In genomic region chr6:139533573-139534471, GRCh38 we compare ENCODE assay signal across 8 cellular contexts.
A peak's percentile ranks its signal among the peaks of the same experiment; 100 is the strongest.
DNase-seq lines count a peak whose midpoint lies in the region; ATAC-seq lines count a peak whose summit lies in the region.

No MANE protein-coding gene starts in this region.

- H3K4ac ChIP-seq in neuronal stem cell (ENCODE audit: low read length), result no peak overlapping the region

- no peak overlapping the region for H4K8ac ChIP-seq in neuronal stem cell (ENCODE audit: low read depth, low read length)

- peak overlapping the region; percentile 49 for H2AFZ ChIP-seq in neuronal stem cell (ENCODE audit: low read length)

- no peak for ATAC-seq in HG02588 (IDR thresholded peaks at IDR 0.05; ENCODE audit: unreplicated experiment)
- no peak for ATAC-seq in GM19397 (IDR thresholded peaks at IDR 0.05; ENCODE audit: unreplicated experiment)
- ATAC-seq in GM21526 (IDR thresholded peaks at IDR 0.05; ENCODE audit: low FRiP score, unreplicated experiment), result no peak

- H3K9me3 ChIP-seq in effector memory CD4-positive, alpha-beta T cell (ENCODE audit: control insufficient read depth, low read length), result no peaks in the 10 kb centered on the region
- H3K9me3 ChIP-seq in neuronal stem cell (replicated peaks in 1 of 2; ENCODE audit: control insufficient read depth in 2 of 2, insufficient read depth in 1 of 2, low read depth in 1 of 2, low read length in 2 of 2), result no peaks in the 10 kb centered on the region

- no peak overlapping the region for H3K18ac ChIP-seq in neuronal stem cell (ENCODE audit: low read length)

- WGBS in neuronal stem cell (ENCODE audit: extremely low coverage in 2 of 2, insufficient read length in 2 of 2, insufficient replicate concordance in 1 of 2), 2 donors, result no CpG with 5 or more reads among the region's 11 CpGs

- H3K36me3 ChIP-seq in effector memory CD4-positive, alpha-beta T cell (ENCODE audit: control insufficient read depth, insufficient read depth, low read length), result no peaks in the 10 kb centered on the region
- no peaks in the 10 kb centered on the region for H3K36me3 ChIP-seq in neuronal stem cell (replicated peaks in 1 of 2; ENCODE audit: control insufficient read depth in 2 of 2, insufficient read depth in 2 of 2, low read length in 2 of 2)

- H3K27me3 ChIP-seq in effector memory CD4-positive, alpha-beta T cell (replicated peaks; ENCODE audit: control insufficient read depth, insufficient read depth, low read length, poor library complexity, severe bottlenecking), result no peaks in the 10 kb centered on the region
- no peaks in the 10 kb centered on the region for H3K27me3 ChIP-seq in neuronal stem cell (ENCODE audit: control insufficient read depth in 3 of 3, insufficient read depth in 3 of 3, low read depth in 1 of 3, low read length in 3 of 3)

- H4K91ac ChIP-seq in neuronal stem cell (ENCODE audit: low read depth, low read length, poor library complexity), result peak overlapping the region; percentile 6

- H2BK120ac ChIP-seq in neuronal stem cell (ENCODE audit: low read depth, low read length), result no peak overlapping the region

- H3K14ac ChIP-seq in neuronal stem cell (ENCODE audit: low read length), result no peak overlapping the region

- H3K23ac ChIP-seq in neuronal stem cell (ENCODE audit: low read depth, low read length, poor library complexity), result no peak overlapping the region

- no peak overlapping the region for H3K9ac ChIP-seq in neuronal stem cell (ENCODE audit: low read depth, low read length, poor library complexity)

- DNase-seq in GF-D8 (lab: John Stamatoyannopoulos, UW) (peak; percentile 71), NOMO-1 treated with DMSO at 0.1 percent for 48 hours (lab: John Stamatoyannopoulos, UW; ENCODE audit: unreplicated experiment) (peak; percentile 26), neuronal stem cell (ENCODE audit: low spot score) (no peak), foreskin melanocyte (no peak)
- no peak for DNase-seq in effector memory CD4-positive, alpha-beta T cell

- no peak overlapping the region for H3K4me2 ChIP-seq in neuronal stem cell (ENCODE audit: insufficient read depth, low read length, poor library complexity, severe bottlenecking)

- peak overlapping the region; percentile 30 for H3K4me3 ChIP-seq in effector memory CD4-positive, alpha-beta T cell (ENCODE audit: insufficient read depth, low read depth, low read length, poor library complexity, severe bottlenecking)
- no peak overlapping the region for H3K4me3 ChIP-seq in neuronal stem cell (ENCODE audit: low read length in 2 of 2)

- no peak overlapping the region for H2AK5ac ChIP-seq in neuronal stem cell (ENCODE audit: low read depth, low read length)

- H2BK5ac ChIP-seq in neuronal stem cell (ENCODE audit: low read length), result no peak overlapping the region

- peaks cover 28% of the 10 kb centered on the region for H3K4me1 ChIP-seq in effector memory CD4-positive, alpha-beta T cell (ENCODE audit: control insufficient read depth, insufficient read depth, low read length, poor library complexity, severe bottlenecking)
- peaks cover 3 to 7% of the 10 kb centered on the region in 2 donors for H3K4me1 ChIP-seq in neuronal stem cell (ENCODE audit: control insufficient read depth in 2 of 2, insufficient read depth in 1 of 2, low read depth in 1 of 2, low read length in 2 of 2)

- peak overlapping the region; percentile 28 for H2BK15ac ChIP-seq in neuronal stem cell (ENCODE audit: low read length)

- H2BK12ac ChIP-seq in neuronal stem cell (ENCODE audit: low read length), result no peak overlapping the region

- H3K27ac ChIP-seq in effector memory CD4-positive, alpha-beta T cell (ENCODE audit: insufficient read depth, low read length, poor library complexity, severe bottlenecking), result peak overlapping the region; percentile 47
- H3K27ac ChIP-seq in neuronal stem cell (replicated peaks; ENCODE audit: low read length), result no peak overlapping the region

- H3K79me1 ChIP-seq in neuronal stem cell (ENCODE audit: low read depth, low read length), result no peaks in the 10 kb centered on the region

Comparison
In these comparisons a context has a peak if more than half of its experiments do, and no peak if none do; other contexts are left out.
1. DNase-seq: peak in GF-D8 (single experiment) and NOMO-1 treated with DMSO at 0.1 percent for 48 hours (single experiment); none in effector memory CD4-positive, alpha-beta T cell (0 of 3), neuronal stem cell (single experiment) and foreskin melanocyte (single experiment).